In genomic region chr1:53340660-53341520, GRCh38 we compare ENCODE assay signal across 16 cellular contexts. TPM values are rescaled to one million over a fixed set of nuclear protein-coding genes. Genes with fewer than 3 reads are reported as not detected.
DNase-seq lines count a peak whose midpoint lies in the region; ATAC-seq and TF ChIP-seq lines count a peak whose summit lies in the region.
"Had no signal": no experiment of that assay in that cellular context is flagged by ENCODE, and none has a peak within 500 bp of the region (broad histone marks: within the 10 kb centered on the region; RNA-seq: fewer than 3 reads in every experiment).

No MANE protein-coding gene starts in this region.

- intact Hi-C loops in lower leg skin (cut with DNase I; ENCODE audit: low total_unique reads), result no loop called here

- no peaks in the 10 kb centered on the region for H4K20me1 ChIP-seq in neural progenitor cell (ENCODE audit: low read depth)

- no peak for TF ChIP-seq POLR2A in lower leg skin (IDR thresholded peaks at IDR 0.05)

- no peaks in the 10 kb centered on the region for H3K9me3 ChIP-seq in neural progenitor cell (ENCODE audit: low read depth)
- H3K9me3 ChIP-seq: breast epithelium, right lobe of liver, tibial nerve had no signal

- H3K27ac Mint-ChIP-seq in activated CD4-positive, alpha-beta T cell treated with anti-CD3 and anti-CD28 coated beads, Interleukin-2, amount 10 ng/mL, durations not matched to agents 7 days and 5 days, result no peak overlapping the region
- peak overlapping the region; percentile 87 for H3K27ac Mint-ChIP-seq in activated T-helper 17 cell treated with anti-CD3 and anti-CD28 coated beads, Interleukin-2, amount 50 U/mL, for 72 hours
- H3K27ac Mint-ChIP-seq in stimulated activated naive B cell treated with anti-CD40 and anti-IgM and Interleukin-4, amounts not matched to agents 10 μg/mL and 1 μg/mL and 100 μg/mL, for 72 hours, result peak overlapping the region; percentile 7
- H3K27ac Mint-ChIP-seq in neural progenitor cell, result no peak overlapping the region
- H3K27ac Mint-ChIP-seq: effector memory CD8-positive, alpha-beta T cell had no signal

- no peaks in the 10 kb centered on the region for H3F3A ChIP-seq in neural progenitor cell (ENCODE audit: low read depth)

- no peaks in the 10 kb centered on the region for H3K27me3 Mint-ChIP-seq in activated CD4-positive, alpha-beta T cell treated with anti-CD3 and anti-CD28 coated beads, Interleukin-2, amount 10 ng/mL, durations not matched to agents 7 days and 5 days
- H3K27me3 Mint-ChIP-seq in activated T-helper 17 cell treated with anti-CD3 and anti-CD28 coated beads, Interleukin-2, amount 50 U/mL, for 72 hours, result no peaks in the 10 kb centered on the region
- H3K27me3 Mint-ChIP-seq in stimulated activated naive B cell treated with anti-CD40 and anti-IgM and Interleukin-4, amounts not matched to agents 10 μg/mL and 1 μg/mL and 100 μg/mL, for 72 hours, result peaks cover 0 to 6% of the 10 kb centered on the region in 2 donors
- peaks cover 2% of the 10 kb centered on the region for H3K27me3 Mint-ChIP-seq in neural progenitor cell (ENCODE audit: insufficient read depth, low read depth)

- no peak overlapping the region for H2AFZ ChIP-seq in neural progenitor cell (replicated peaks)

- H3K4me1 ChIP-seq in neural progenitor cell, result no peaks in the 10 kb centered on the region
- H3K4me1 ChIP-seq: breast epithelium, right lobe of liver, tibial nerve had no signal

- no peak overlapping the region for H3K4me2 ChIP-seq in neural progenitor cell

- no peaks in the 10 kb centered on the region for H3K79me2 ChIP-seq in neural progenitor cell (ENCODE audit: low read depth)

- H3K4me3 ChIP-seq in lower leg skin (ENCODE audit: low read depth, poor library complexity, severe bottlenecking) (no peak overlapping the region), neural progenitor cell (no peak overlapping the region)
- H3K4me3 ChIP-seq: breast epithelium, right lobe of liver, tibial nerve had no signal

- peaks cover 1% of the 10 kb centered on the region for H3K4me1 Mint-ChIP-seq in activated CD4-positive, alpha-beta T cell treated with anti-CD3 and anti-CD28 coated beads, Interleukin-2, amount 10 ng/mL, durations not matched to agents 7 days and 5 days
- peaks cover 21% of the 10 kb centered on the region for H3K4me1 Mint-ChIP-seq in activated T-helper 17 cell treated with anti-CD3 and anti-CD28 coated beads, Interleukin-2, amount 50 U/mL, for 72 hours
- peaks cover 5 to 11% of the 10 kb centered on the region in 2 donors for H3K4me1 Mint-ChIP-seq in stimulated activated naive B cell treated with anti-CD40 and anti-IgM and Interleukin-4, amounts not matched to agents 10 μg/mL and 1 μg/mL and 100 μg/mL, for 72 hours
- peaks cover 8% of the 10 kb centered on the region for H3K4me1 Mint-ChIP-seq in neural progenitor cell

- peaks cover 5% of the 10 kb centered on the region for H3K9me3 Mint-ChIP-seq in activated CD4-positive, alpha-beta T cell treated with anti-CD3 and anti-CD28 coated beads, Interleukin-2, amount 10 ng/mL, durations not matched to agents 7 days and 5 days
- H3K9me3 Mint-ChIP-seq in activated T-helper 17 cell treated with anti-CD3 and anti-CD28 coated beads, Interleukin-2, amount 50 U/mL, for 72 hours, result no peaks in the 10 kb centered on the region
- peaks cover 7% of the 10 kb centered on the region in 2 donors for H3K9me3 Mint-ChIP-seq in stimulated activated naive B cell treated with anti-CD40 and anti-IgM and Interleukin-4, amounts not matched to agents 10 μg/mL and 1 μg/mL and 100 μg/mL, for 72 hours
- peaks cover 3% of the 10 kb centered on the region for H3K9me3 Mint-ChIP-seq in neural progenitor cell
- H3K9me3 Mint-ChIP-seq: effector memory CD8-positive, alpha-beta T cell had no signal

- ATAC-seq in activated T-helper 17 cell treated with anti-CD3 and anti-CD28 coated beads, Interleukin-2, amount 50 U/mL, for 72 hours (replicated peaks), result peak; percentile 96
- ATAC-seq in stimulated activated naive B cell treated with anti-CD40 and anti-IgM and Interleukin-4, amounts not matched to agents 10 μg/mL and 1 μg/mL and 100 μg/mL, for 72 hours (replicated peaks), result no peak
- ATAC-seq in GM18907 (IDR thresholded peaks at IDR 0.05; ENCODE audit: unreplicated experiment), result no peak
- ATAC-seq in HG02973 (IDR thresholded peaks at IDR 0.05; ENCODE audit: unreplicated experiment), result no peak
- ATAC-seq: effector memory CD8-positive, alpha-beta T cell; right lobe of liver had no signal

- CTCF ChIA-PET in activated CD4-positive, alpha-beta T cell treated with anti-CD3 and anti-CD28 coated beads, Interleukin-2, amount 10 ng/mL, durations not matched to agents 7 days and 5 days (lab: Charles Lee), result interaction anchor here (2.4 kb wide), 1 partner anchor 53 kb away, joined by 5 read pairs; no protein-coding TSS in a partner anchor

- DNase-seq in activated CD4-positive, alpha-beta T cell treated with anti-CD3 and anti-CD28 coated beads for 48 hours, result peak; percentile 64
- DNase-seq in activated CD4-positive, alpha-beta T cell treated with anti-CD3 and anti-CD28 coated beads, Interleukin-2, amount 10 ng/mL, durations not matched to agents 7 days and 5 days, result no peak
- DNase-seq in lower leg skin (ENCODE audit: low spot score in 2 of 2), result peak; percentile 3 to 42
- no peak for DNase-seq in stimulated activated naive B cell treated with anti-CD40 and anti-IgM and Interleukin-4, amounts not matched to agents 10 μg/mL and 1 μg/mL and 100 μg/mL, for 72 hours
- no peak for DNase-seq in neural progenitor cell (ENCODE audit: low spot score)
- DNase-seq: activated gamma-delta T cell treated with Interleukin-2 at 50 U/mL for 16 hours; effector memory CD8-positive, alpha-beta T cell; NCI-H2029; NCI-H748 treated with DMSO at 0.1 percent for 48 hours had no signal

- no peak overlapping the region for H3K9ac ChIP-seq in neural progenitor cell

- H3K27ac ChIP-seq in neural progenitor cell, result no peak overlapping the region
- H3K27ac ChIP-seq: breast epithelium, right lobe of liver, tibial nerve, VCaP had no signal

- no peak overlapping the region for H3K4me3 Mint-ChIP-seq in activated CD4-positive, alpha-beta T cell treated with anti-CD3 and anti-CD28 coated beads, Interleukin-2, amount 10 ng/mL, durations not matched to agents 7 days and 5 days
- H3K4me3 Mint-ChIP-seq in activated T-helper 17 cell treated with anti-CD3 and anti-CD28 coated beads, Interleukin-2, amount 50 U/mL, for 72 hours, result peak overlapping the region; percentile 50
- no peak overlapping the region for H3K4me3 Mint-ChIP-seq in stimulated activated naive B cell treated with anti-CD40 and anti-IgM and Interleukin-4, amounts not matched to agents 10 μg/mL and 1 μg/mL and 100 μg/mL, for 72 hours
- no peak overlapping the region for H3K4me3 Mint-ChIP-seq in neural progenitor cell
- H3K4me3 Mint-ChIP-seq: effector memory CD8-positive, alpha-beta T cell had no signal

- no peaks in the 10 kb centered on the region for H3K36me3 ChIP-seq in neural progenitor cell
- H3K36me3 ChIP-seq: breast epithelium, right lobe of liver, tibial nerve had no signal

- no peak for TF ChIP-seq CTCF in lower leg skin (IDR thresholded peaks at IDR 0.05)
- TF ChIP-seq CTCF in neural progenitor cell (IDR thresholded peaks at IDR 0.05), result no peak

- WGBS in lower leg skin, 2 donors, result 89 to 92% methylated on average over 9 of the region's 9 CpGs

- peaks cover 9% of the 10 kb centered on the region for H3K36me3 Mint-ChIP-seq in activated CD4-positive, alpha-beta T cell treated with anti-CD3 and anti-CD28 coated beads, Interleukin-2, amount 10 ng/mL, durations not matched to agents 7 days and 5 days (ENCODE audit: low read depth)
- H3K36me3 Mint-ChIP-seq in activated T-helper 17 cell treated with anti-CD3 and anti-CD28 coated beads, Interleukin-2, amount 50 U/mL, for 72 hours (ENCODE audit: low read depth), result peaks cover 35% of the 10 kb centered on the region
- H3K36me3 Mint-ChIP-seq in stimulated activated naive B cell treated with anti-CD40 and anti-IgM and Interleukin-4, amounts not matched to agents 10 μg/mL and 1 μg/mL and 100 μg/mL, for 72 hours, result peaks cover 0 to 14% of the 10 kb centered on the region in 2 donors
- no peaks in the 10 kb centered on the region for H3K36me3 Mint-ChIP-seq in neural progenitor cell

- no peaks in the 10 kb centered on the region for H3K27me3 ChIP-seq in neural progenitor cell
- H3K27me3 ChIP-seq: breast epithelium, right lobe of liver had no signal

- POLR2A ChIA-PET in activated CD4-positive, alpha-beta T cell treated with anti-CD3 and anti-CD28 coated beads, Interleukin-2, amount 10 ng/mL, durations not matched to agents 7 days and 5 days (lab: Charles Lee), result no interaction called here

RNA-seq across cellular contexts. Expression of gene LRP8, which starts 13.0 kb away (rescaled TPM):
- 10 to 100 TPM; 51.8 to 56.6 TPM for total RNA-seq in activated CD4-positive, alpha-beta T cell treated with anti-CD3 and anti-CD28 coated beads, Interleukin-2, amount 10 ng/mL, durations not matched to agents 7 days and 5 days
- total RNA-seq in activated T-helper 17 cell treated with anti-CD3 and anti-CD28 coated beads, Interleukin-2, amount 50 U/mL, for 72 hours, result 10 to 100 TPM; 36.0 to 68.1 TPM
- total RNA-seq in lower leg skin (1 to 10 TPM in 3 of 4 donors, under 1 TPM in 1; 0.76 to 4.0 (median 2.0) TPM), neural progenitor cell (ENCODE audit: low replicate concordance) (15.6 and 25.7 TPM in 2 replicates)

Comparison
In these comparisons a context has a peak if more than half of its experiments do, and no peak if none do; other contexts are left out.
1. DNase-seq: peak in activated CD4-positive, alpha-beta T cell treated with anti-CD3 and anti-CD28 coated beads for 48 hours (single experiment) and lower leg skin (2 of 2); none in activated CD4-positive, alpha-beta T cell treated with anti-CD3 and anti-CD28 coated beads, Interleukin-2, amount 10 ng/mL, durations not matched to agents 7 days and 5 days (single experiment), stimulated activated naive B cell treated with anti-CD40 and anti-IgM and Interleukin-4, amounts not matched to agents 10 μg/mL and 1 μg/mL and 100 μg/mL, for 72 hours (single experiment) and neural progenitor cell (single experiment).
2. H3K27ac Mint-ChIP-seq: peak in activated T-helper 17 cell treated with anti-CD3 and anti-CD28 coated beads, Interleukin-2, amount 50 U/mL, for 72 hours (single experiment) and stimulated activated naive B cell treated with anti-CD40 and anti-IgM and Interleukin-4, amounts not matched to agents 10 μg/mL and 1 μg/mL and 100 μg/mL, for 72 hours (single experiment); none in activated CD4-positive, alpha-beta T cell treated with anti-CD3 and anti-CD28 coated beads, Interleukin-2, amount 10 ng/mL, durations not matched to agents 7 days and 5 days (single experiment) and neural progenitor cell (single experiment).